ENCODE assay signal across 1 cellular context in genomic region chr18:59904051-59904601, GRCh38.
TF ChIP-seq lines count a peak whose summit lies in the region.

No MANE protein-coding gene starts in this region.

TF ChIP-seq in SK-N-SH, 30 proteins besides CTCF, POLR2A, EP300 and RAD21 (continued from another document):
- TF ChIP-seq USF1 (IDR thresholded peaks at IDR 0.05; ENCODE audit: borderline replicate concordance, low read depth) (no peak), TEAD4 (IDR thresholded peaks at IDR 0.05; ENCODE audit: borderline replicate concordance, insufficient read depth) (no peak), RCOR1 (IDR thresholded peaks at IDR 0.05; ENCODE audit: low read length) (no peak), MXI1 (IDR thresholded peaks at IDR 0.05; ENCODE audit: low read depth, low read length) (no peak), GATA2 (CRISPR knock-in tag; IDR thresholded peaks at IDR 0.05) (no peak), MAX (IDR thresholded peaks at IDR 0.05; ENCODE audit: low read depth) (no peak), SMC3 (IDR thresholded peaks at IDR 0.05; ENCODE audit: low read depth, low read length) (no peak)
- TF ChIP-seq, protein P1, sequence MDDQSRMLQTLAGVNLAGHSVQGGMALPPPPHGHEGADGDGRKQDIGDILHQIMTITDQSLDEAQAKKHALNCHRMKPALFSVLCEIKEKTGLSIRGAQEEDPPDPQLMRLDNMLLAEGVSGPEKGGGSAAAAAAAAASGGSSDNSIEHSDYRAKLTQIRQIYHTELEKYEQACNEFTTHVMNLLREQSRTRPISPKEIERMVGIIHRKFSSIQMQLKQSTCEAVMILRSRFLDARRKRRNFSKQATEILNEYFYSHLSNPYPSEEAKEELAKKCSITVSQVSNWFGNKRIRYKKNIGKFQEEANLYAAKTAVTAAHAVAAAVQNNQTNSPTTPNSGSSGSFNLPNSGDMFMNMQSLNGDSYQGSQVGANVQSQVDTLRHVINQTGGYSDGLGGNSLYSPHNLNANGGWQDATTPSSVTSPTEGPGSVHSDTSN (IDR thresholded peaks at IDR 0.05), result no peak
- TF ChIP-seq, protein P2, sequence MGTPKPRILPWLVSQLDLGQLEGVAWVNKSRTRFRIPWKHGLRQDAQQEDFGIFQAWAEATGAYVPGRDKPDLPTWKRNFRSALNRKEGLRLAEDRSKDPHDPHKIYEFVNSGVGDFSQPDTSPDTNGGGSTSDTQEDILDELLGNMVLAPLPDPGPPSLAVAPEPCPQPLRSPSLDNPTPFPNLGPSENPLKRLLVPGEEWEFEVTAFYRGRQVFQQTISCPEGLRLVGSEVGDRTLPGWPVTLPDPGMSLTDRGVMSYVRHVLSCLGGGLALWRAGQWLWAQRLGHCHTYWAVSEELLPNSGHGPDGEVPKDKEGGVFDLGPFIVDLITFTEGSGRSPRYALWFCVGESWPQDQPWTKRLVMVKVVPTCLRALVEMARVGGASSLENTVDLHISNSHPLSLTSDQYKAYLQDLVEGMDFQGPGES (IDR thresholded peaks at IDR 0.05; ENCODE audit: low read depth, low read length), result no peak
